ENCODE assay signal across 25 cellular contexts in the genomic region with DNA sequence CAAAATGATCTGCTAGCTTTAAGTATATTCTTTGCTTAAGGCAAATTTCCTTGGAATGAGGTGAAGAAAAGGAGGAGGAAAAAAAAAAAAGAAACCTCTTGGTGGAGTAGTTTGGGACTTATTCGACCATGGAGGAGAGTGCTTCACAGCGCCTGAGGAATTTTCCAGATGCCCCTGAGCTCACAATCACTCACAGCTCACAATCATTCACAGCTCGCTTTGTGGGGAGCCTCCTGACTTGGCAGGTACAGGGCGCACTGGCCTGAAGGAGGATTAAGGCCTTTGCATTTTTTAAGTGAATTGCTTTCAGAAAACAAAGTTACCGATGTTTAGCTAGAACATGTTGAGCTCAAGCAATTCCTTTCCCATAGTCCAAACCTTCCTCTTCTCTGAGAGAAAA. TPM values are rescaled to one million over a fixed set of nuclear protein-coding genes. Genes with fewer than 3 reads are reported as not detected.
DNase-seq lines count a peak whose midpoint lies in the region; ATAC-seq, FAIRE-seq and TF ChIP-seq lines count a peak whose summit lies in the region.
"Had no signal": no experiment of that assay in that cellular context is flagged by ENCODE, and none has a peak within 500 bp of the region (broad histone marks: within the 10 kb centered on the region; RNA-seq: fewer than 3 reads in every experiment).

No MANE protein-coding gene starts in this region.

- ATAC-seq in activated naive CD4-positive, alpha-beta T cell treated with anti-CD3 and anti-CD28 coated beads, Interleukin-2, amount 50 U/mL, for 72 hours, result no peak
- no peak for ATAC-seq in HG03442 (IDR thresholded peaks at IDR 0.05; ENCODE audit: unreplicated experiment)
- ATAC-seq: natural killer cell; Right ventricle myocardium inferior; stimulated activated memory B cell treated with anti-CD40 and anti-IgM and Interleukin-4, amounts not matched to agents 10 μg/mL and 1 μg/mL and 100 μg/mL, for 72 hours had no signal

- H3K4ac ChIP-seq in trophoblast cell (ENCODE audit: low read depth, low read length), result no peak overlapping the region

- peak; percentile 29 for FAIRE-seq in D721Med (lab: Jason Lieb, UNC)
- FAIRE-seq: endometrium, TTC549 had no signal

- H2AFZ ChIP-seq in trophoblast cell (ENCODE audit: insufficient read depth, low read length, poor library complexity), result no peak overlapping the region

- no peak overlapping the region for H2BK5ac ChIP-seq in trophoblast cell (ENCODE audit: low read depth, low read length, poor library complexity)

- no peak overlapping the region for H2AK5ac ChIP-seq in trophoblast cell (ENCODE audit: low read length)

- H3K4me3 Mint-ChIP-seq in mesothelial cell of epicardium, result no peak overlapping the region
- H3K4me3 Mint-ChIP-seq: activated naive CD8-positive, alpha-beta T cell; activated T-helper 1 cell treated with anti-CD3 and anti-CD28 coated beads, Interleukin-12 subunit alpha, Interleukin-12 subunit beta, Interleukin-2, Interleukin-4 antibody, amounts not matched to agents 30 ng/mL and 10 ng/mL and 1 ng/mL, durations not matched to agents 14 hours and 24 hours and 36 hours; natural killer cell; stimulated activated memory B cell treated with anti-CD40 and anti-IgM and Interleukin-4, amounts not matched to agents 10 μg/mL and 1 μg/mL and 100 μg/mL, for 72 hours had no signal

- H3K9me3 Mint-ChIP-seq in mesothelial cell of epicardium, result no peaks in the 10 kb centered on the region
- H3K9me3 Mint-ChIP-seq in activated naive CD4-positive, alpha-beta T cell treated with anti-CD3 and anti-CD28 coated beads, Interleukin-2, amount 50 U/mL, for 72 hours, result no peaks in the 10 kb centered on the region
- H3K9me3 Mint-ChIP-seq: activated T-helper 1 cell treated with anti-CD3 and anti-CD28 coated beads, Interleukin-12 subunit alpha, Interleukin-12 subunit beta, Interleukin-2, Interleukin-4 antibody, amounts not matched to agents 30 ng/mL and 10 ng/mL and 1 ng/mL, durations not matched to agents 14 hours and 24 hours and 36 hours; natural killer cell; stimulated activated memory B cell treated with anti-CD40 and anti-IgM and Interleukin-4, amounts not matched to agents 10 μg/mL and 1 μg/mL and 100 μg/mL, for 72 hours had no signal

- no peak for DNase-seq in D721Med (ENCODE audit: insufficient read length, low spot score)
- DNase-seq in epithelial cell of proximal tubule (ENCODE audit: low read depth), result peak; percentile 48
- DNase-seq in mesothelial cell of epicardium (ENCODE audit: low spot score in 2 of 2, unreplicated experiment in 2 of 2), result no peak
- no peak for DNase-seq in activated naive CD4-positive, alpha-beta T cell treated with anti-CD3 and anti-CD28 coated beads, Interleukin-2, amount 50 U/mL, for 72 hours (ENCODE audit: low spot score in 2 of 2)
- DNase-seq in trophoblast cell, result no peak
- DNase-seq in hippocampal formation (lab: John Stamatoyannopoulos, UW), result no peak
- DNase-seq: ACHN; activated CD4-positive, alpha-beta T cell treated with anti-CD3 and anti-CD28 coated beads for 4 hours; colonic mucosa; GF-D8; GOT3; mesendoderm; natural killer cell; OCI-M1; testis had no signal

- no peak overlapping the region for H3K4me2 ChIP-seq in trophoblast cell (ENCODE audit: low read length)
- H3K4me2 ChIP-seq: BLaER1 treated with 17β-estradiol and CSF1 and Interleukin-3, amounts not matched to agents 10 nM and 100 nM had no signal

- WGBS in trophoblast cell (ENCODE audit: extremely low coverage, insufficient coverage, insufficient read length), result no CpG with 5 or more reads among the region's 5 CpGs

- no peaks in the 10 kb centered on the region for H3K36me3 ChIP-seq in HUES48 (ENCODE audit: control insufficient read depth, insufficient read depth, low read length)
- peaks cover 35 to 63% of the 10 kb centered on the region in 2 experiments for H3K36me3 ChIP-seq in trophoblast cell (ENCODE audit: control insufficient read depth in 1 of 2, insufficient read depth in 2 of 2, low read length in 2 of 2)
- H3K36me3 ChIP-seq: BLaER1 treated with 17β-estradiol and CSF1 and Interleukin-3, amounts not matched to agents 10 nM and 100 nM; colonic mucosa had no signal

- H3K9me3 ChIP-seq in HUES48 (ENCODE audit: control insufficient read depth, insufficient read depth, low read length), result no peaks in the 10 kb centered on the region
- H3K9me3 ChIP-seq in trophoblast cell (ENCODE audit: insufficient read depth, low read depth, low read length), result peaks cover 4% of the 10 kb centered on the region
- H3K9me3 ChIP-seq: BLaER1 treated with 17β-estradiol and CSF1 and Interleukin-3, amounts not matched to agents 10 nM and 100 nM; colonic mucosa; testis had no signal

- no peak overlapping the region for H2BK120ac ChIP-seq in trophoblast cell (ENCODE audit: insufficient read depth, low read length, poor library complexity)

- H3K27ac ChIP-seq in HUES48 (ENCODE audit: low read depth, low read length) (peak overlapping the region; percentile 86), trophoblast cell (ENCODE audit: low read depth, low read length) (no peak overlapping the region)
- H3K27ac ChIP-seq: BLaER1 treated with 17β-estradiol and CSF1 and Interleukin-3, amounts not matched to agents 10 nM and 100 nM; colonic mucosa had no signal

- H3K14ac ChIP-seq in trophoblast cell (ENCODE audit: low read length), result no peak overlapping the region

- H3K4me3 ChIP-seq in HUES48 (ENCODE audit: low read depth, low read length), result no peak overlapping the region
- H3K4me3 ChIP-seq in epithelial cell of proximal tubule (ENCODE audit: low read depth, low read length), result no peak overlapping the region
- no peak overlapping the region for H3K4me3 ChIP-seq in trophoblast cell (ENCODE audit: low read depth, low read length)
- H3K4me3 ChIP-seq: BLaER1 treated with 17β-estradiol and CSF1 and Interleukin-3, amounts not matched to agents 10 nM and 100 nM; colonic mucosa; testis had no signal

- H3K27me3 ChIP-seq in HUES48 (ENCODE audit: control insufficient read depth, insufficient read depth, low read length) (no peaks in the 10 kb centered on the region), trophoblast cell (ENCODE audit: insufficient read depth, low read length) (no peaks in the 10 kb centered on the region)
- H3K27me3 ChIP-seq: BLaER1 treated with 17β-estradiol and CSF1 and Interleukin-3, amounts not matched to agents 10 nM and 100 nM; colonic mucosa; testis had no signal

- H3K4me1 Mint-ChIP-seq in mesothelial cell of epicardium, result peaks cover 71% of the 10 kb centered on the region
- H3K4me1 Mint-ChIP-seq: natural killer cell; stimulated activated memory B cell treated with anti-CD40 and anti-IgM and Interleukin-4, amounts not matched to agents 10 μg/mL and 1 μg/mL and 100 μg/mL, for 72 hours had no signal

- H3K79me1 ChIP-seq in trophoblast cell (ENCODE audit: low read length), result no peaks in the 10 kb centered on the region

- H2BK12ac ChIP-seq in trophoblast cell (ENCODE audit: low read length), result no peak overlapping the region

- no peaks in the 10 kb centered on the region for H3K27me3 Mint-ChIP-seq in mesothelial cell of epicardium (ENCODE audit: low read depth)
- H3K27me3 Mint-ChIP-seq: activated naive CD8-positive, alpha-beta T cell; progenitor cell of endocrine pancreas had no signal

- H4K91ac ChIP-seq in trophoblast cell (ENCODE audit: low read depth, low read length), result no peak overlapping the region

- no peak overlapping the region for H3K18ac ChIP-seq in trophoblast cell (ENCODE audit: low read length)

- peaks cover 24% of the 10 kb centered on the region for H3K36me3 Mint-ChIP-seq in mesothelial cell of epicardium
- no peaks in the 10 kb centered on the region for H3K36me3 Mint-ChIP-seq in activated naive CD4-positive, alpha-beta T cell treated with anti-CD3 and anti-CD28 coated beads, Interleukin-2, amount 50 U/mL, for 72 hours
- H3K36me3 Mint-ChIP-seq: activated naive CD8-positive, alpha-beta T cell; natural killer cell; stimulated activated memory B cell treated with anti-CD40 and anti-IgM and Interleukin-4, amounts not matched to agents 10 μg/mL and 1 μg/mL and 100 μg/mL, for 72 hours had no signal

- H4K12ac ChIP-seq in trophoblast cell (ENCODE audit: low read depth, low read length), result no peak overlapping the region

- TF ChIP-seq CTCF in D721Med (IDR thresholded peaks at IDR 0.05; ENCODE audit: insufficient read depth, missing control alignments) (no peak), epithelial cell of proximal tubule (conservative IDR thresholded peaks at IDR 0.05; ENCODE audit: low read depth, low read length) (no peak), mesothelial cell of epicardium (IDR thresholded peaks at IDR 0.05; ENCODE audit: unreplicated experiment) (no peak)

- H3K79me2 ChIP-seq in trophoblast cell (ENCODE audit: control insufficient read depth, insufficient read depth, low read length, poor library complexity), result no peaks in the 10 kb centered on the region

- peak overlapping the region; percentile 51 for H3K27ac Mint-ChIP-seq in mesothelial cell of epicardium
- H3K27ac Mint-ChIP-seq in activated naive CD4-positive, alpha-beta T cell treated with anti-CD3 and anti-CD28 coated beads, Interleukin-2, amount 50 U/mL, for 72 hours, result no peak overlapping the region
- H3K27ac Mint-ChIP-seq: activated naive CD8-positive, alpha-beta T cell; activated T-helper 1 cell treated with anti-CD3 and anti-CD28 coated beads, Interleukin-12 subunit alpha, Interleukin-12 subunit beta, Interleukin-2, Interleukin-4 antibody, amounts not matched to agents 30 ng/mL and 10 ng/mL and 1 ng/mL, durations not matched to agents 14 hours and 24 hours and 36 hours; natural killer cell; stimulated activated memory B cell treated with anti-CD40 and anti-IgM and Interleukin-4, amounts not matched to agents 10 μg/mL and 1 μg/mL and 100 μg/mL, for 72 hours had no signal

- H4K8ac ChIP-seq in trophoblast cell (ENCODE audit: low read depth, low read length), result no peak overlapping the region

- H3K4me1 ChIP-seq in HUES48 (ENCODE audit: control insufficient read depth, insufficient read depth, low read length), result peaks cover 38% of the 10 kb centered on the region
- peaks cover 0 to 2% of the 10 kb centered on the region in 2 experiments for H3K4me1 ChIP-seq in trophoblast cell (ENCODE audit: control insufficient read depth in 1 of 2, insufficient read depth in 2 of 2, low read length in 2 of 2)
- H3K4me1 ChIP-seq: BLaER1 treated with 17β-estradiol and CSF1 and Interleukin-3, amounts not matched to agents 10 nM and 100 nM; colonic mucosa had no signal

- H3K23ac ChIP-seq in trophoblast cell (ENCODE audit: low read length), result no peak overlapping the region

- H3K9ac ChIP-seq in HUES48 (ENCODE audit: low read depth, low read length) (no peak overlapping the region), trophoblast cell (ENCODE audit: low read length) (no peak overlapping the region)
- H3K9ac ChIP-seq: BLaER1 treated with 17β-estradiol and CSF1 and Interleukin-3, amounts not matched to agents 10 nM and 100 nM had no signal

RNA-seq across cellular contexts. Expression of a gene that starts 53.9 kb away (rescaled TPM):
- total RNA-seq in epithelial cell of proximal tubule (1.0 and 3.5 TPM in 2 replicates), mesothelial cell of epicardium (76.1 to 85.3 TPM (median 79.3 TPM) in 3 replicates)
- under 1 TPM in 1 of 2 donors, not detected in 1; 0.62 TPM for total RNA-seq in activated naive CD4-positive, alpha-beta T cell treated with anti-CD3 and anti-CD28 coated beads, Interleukin-2, amount 50 U/mL, for 72 hours
- 43.4 and 43.9 TPM in 2 replicates for polyA plus RNA-seq in trophoblast cell (2013)

Comparison
In these comparisons a context has a peak if more than half of its experiments do, and no peak if none do; other contexts are left out.
1. RNA of a gene that starts 53.9 kb away (total RNA-seq): 76.1 to 85.3 TPM in mesothelial cell of epicardium; 1.0 to 3.5 TPM in epithelial cell of proximal tubule and 0.62 TPM in activated naive CD4-positive, alpha-beta T cell treated with anti-CD3 and anti-CD28 coated beads, Interleukin-2, amount 50 U/mL, for 72 hours; every median in the first group is over 10 times any median in the second.